13 cellular contexts compared by ENCODE assay signal in the genomic region with DNA sequence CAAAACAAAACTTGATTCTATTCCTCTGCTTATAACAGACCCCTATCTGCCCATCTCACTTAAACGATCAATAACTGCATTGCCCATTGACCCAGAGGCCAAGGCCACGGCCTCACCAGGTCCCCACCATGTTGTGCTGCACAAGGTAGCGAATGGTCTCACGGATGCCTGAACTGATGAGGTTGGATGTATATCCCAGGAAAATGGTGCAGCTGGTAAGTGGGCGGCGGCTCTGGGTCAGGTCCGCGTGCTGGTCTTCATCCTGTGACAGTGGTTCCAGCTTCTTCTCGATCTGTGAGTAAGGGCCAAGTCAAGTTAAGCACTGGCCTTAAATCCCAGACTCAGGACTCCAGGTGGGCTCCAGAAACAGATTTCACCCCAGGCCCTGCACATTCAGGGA. TPM values are rescaled to one million over a fixed set of nuclear protein-coding genes. Genes with fewer than 3 reads are reported as not detected.
DNase-seq lines count a peak whose midpoint lies in the region; ATAC-seq and TF ChIP-seq lines count a peak whose summit lies in the region.
"Had no signal": no experiment of that assay in that cellular context is flagged by ENCODE, and none has a peak within 500 bp of the region (broad histone marks: within the 10 kb centered on the region; RNA-seq: fewer than 3 reads in every experiment).

No MANE protein-coding gene starts in this region.

- H2AFZ ChIP-seq in GM23248 = no peak overlapping the region

- DNase-seq in GM23248 = no peak
- DNase-seq in activated CD8-positive, alpha-beta T cell treated with anti-CD3 and anti-CD28 coated beads, Interleukin-2, amount 10 ng/mL, durations not matched to agents 7 days and 5 days = no peak
- DNase-seq in mesothelial cell of epicardium (ENCODE audit: low spot score in 2 of 2, unreplicated experiment in 2 of 2) = no peak
- no peak for DNase-seq in stimulated activated naive CD4-positive, alpha-beta T cell treated with Interleukin-2 at 50 U/mL for 16 hours (lab: John Stamatoyannopoulos, UW)
- no peak for DNase-seq in CD1c-positive myeloid dendritic cell (ENCODE audit: extremely low spot score)
- no peak for DNase-seq in GM03348 (ENCODE audit: low spot score)
- DNase-seq: activated gamma-delta T cell, cerebellar nuclear complex, NCI-H1105 treated with DMSO at 0.1 percent for 48 hours, NCI-H446 treated with DMSO at 0.1 percent for 48 hours had no signal

- H3K9me2 ChIP-seq in GM23248 (ENCODE audit: insufficient read depth) = no peaks in the 10 kb centered on the region

- POLR2A ChIA-PET in activated CD8-positive, alpha-beta T cell treated with anti-CD3 and anti-CD28 coated beads, Interleukin-2, amount 10 ng/mL, durations not matched to agents 7 days and 5 days (lab: Charles Lee) = interaction anchor here (0.7 to 3.0 kb wide), 2 partner anchors 11 to 195 kb away, joined by 3 to 14 read pairs; a partner anchor contains a TSS

- ATAC-seq in activated CD8-positive, alpha-beta T cell treated with anti-CD3 and anti-CD28 coated beads, Interleukin-2, amount 10 ng/mL, durations not matched to agents 7 days and 5 days = no peak
- ATAC-seq in GM19351 (IDR thresholded peaks at IDR 0.05; ENCODE audit: unreplicated experiment) = no peak

- H3K36me3 ChIP-seq in BLaER1 treated with 17β-estradiol and CSF1 and Interleukin-3, amounts not matched to agents 10 nM and 100 nM = peaks cover 50 to 53% (median 53%) of the 10 kb centered on the region in 11 experiments
- H3K36me3 ChIP-seq in GM23248 (ENCODE audit: low read depth) = peaks cover 15% of the 10 kb centered on the region; the same call in 1 of the 2 replicates

- CTCF ChIA-PET in activated CD8-positive, alpha-beta T cell treated with anti-CD3 and anti-CD28 coated beads, Interleukin-2, amount 10 ng/mL, durations not matched to agents 7 days and 5 days (lab: Charles Lee) = interaction anchor here (0.9 to 1.7 kb wide), 4 partner anchors 41 to 116 kb away, joined by 3 to 6 read pairs (median 4); no protein-coding TSS in a partner anchor

- H3K4me1 Mint-ChIP-seq in activated CD8-positive, alpha-beta T cell treated with anti-CD3 and anti-CD28 coated beads, Interleukin-2, amount 10 ng/mL, durations not matched to agents 7 days and 5 days (ENCODE audit: low read depth) = peaks cover 24% of the 10 kb centered on the region
- H3K4me1 Mint-ChIP-seq in mesothelial cell of epicardium = peaks cover 6% of the 10 kb centered on the region

- no peaks in the 10 kb centered on the region for H3K27me3 ChIP-seq in BLaER1 treated with 17β-estradiol and CSF1 and Interleukin-3, amounts not matched to agents 10 nM and 100 nM
- no peaks in the 10 kb centered on the region for H3K27me3 ChIP-seq in GM23248 (replicated peaks; ENCODE audit: insufficient read depth)

- H3F3A ChIP-seq in GM23248 (ENCODE audit: insufficient read depth) = peaks cover 5% of the 10 kb centered on the region; the same call in 1 of the 2 replicates

- peaks cover 32 to 59% (median 49%) of the 10 kb centered on the region in 11 experiments; a peak in 21 of 22 replicates for H4K20me1 ChIP-seq in BLaER1 treated with 17β-estradiol and CSF1 and Interleukin-3, amounts not matched to agents 10 nM and 100 nM
- H4K20me1 ChIP-seq in GM23248 (ENCODE audit: insufficient read depth) = no peaks in the 10 kb centered on the region

- no peaks in the 10 kb centered on the region for H3K9me3 Mint-ChIP-seq in activated CD8-positive, alpha-beta T cell treated with anti-CD3 and anti-CD28 coated beads, Interleukin-2, amount 10 ng/mL, durations not matched to agents 7 days and 5 days (ENCODE audit: insufficient read depth)
- no peaks in the 10 kb centered on the region for H3K9me3 Mint-ChIP-seq in mesothelial cell of epicardium

- H3K27ac ChIP-seq in BLaER1 treated with 17β-estradiol and CSF1 and Interleukin-3, amounts not matched to agents 10 nM and 100 nM = peak overlapping the region in 4 of 11 experiments; percentile 98 to 100 (median 99); a peak in 4 of 22 replicates
- H3K27ac ChIP-seq in GM23248 = no peak overlapping the region

- H3K36me3 Mint-ChIP-seq in activated CD8-positive, alpha-beta T cell treated with anti-CD3 and anti-CD28 coated beads, Interleukin-2, amount 10 ng/mL, durations not matched to agents 7 days and 5 days (ENCODE audit: low read depth) = peaks cover 39% of the 10 kb centered on the region
- peaks cover 20% of the 10 kb centered on the region for H3K36me3 Mint-ChIP-seq in mesothelial cell of epicardium

- peak overlapping the region; percentile 94 for H3K4me3 Mint-ChIP-seq in activated CD8-positive, alpha-beta T cell treated with anti-CD3 and anti-CD28 coated beads, Interleukin-2, amount 10 ng/mL, durations not matched to agents 7 days and 5 days
- peak overlapping the region; percentile 26 for H3K4me3 Mint-ChIP-seq in mesothelial cell of epicardium

- in situ Hi-C loops in GM23248 (cut with MboI) = no loop called here

- H3K79me2 ChIP-seq in GM23248 (ENCODE audit: insufficient read depth) = peaks cover 16% of the 10 kb centered on the region

- no peaks in the 10 kb centered on the region for H3K27me3 Mint-ChIP-seq in activated CD8-positive, alpha-beta T cell treated with anti-CD3 and anti-CD28 coated beads, Interleukin-2, amount 10 ng/mL, durations not matched to agents 7 days and 5 days (ENCODE audit: low read depth)
- no peaks in the 10 kb centered on the region for H3K27me3 Mint-ChIP-seq in mesothelial cell of epicardium (ENCODE audit: low read depth)

- peak overlapping the region; percentile 67 to 89 (median 83) for H3K4me2 ChIP-seq in BLaER1 treated with 17β-estradiol and CSF1 and Interleukin-3, amounts not matched to agents 10 nM and 100 nM
- H3K4me2 ChIP-seq in GM23248 (ENCODE audit: unreplicated experiment) = no peak overlapping the region

- peaks cover 15 to 32% (median 25%) of the 10 kb centered on the region in 10 experiments for H3K4me1 ChIP-seq in BLaER1 treated with 17β-estradiol and CSF1 and Interleukin-3, amounts not matched to agents 10 nM and 100 nM
- no peaks in the 10 kb centered on the region for H3K4me1 ChIP-seq in GM23248 (ENCODE audit: insufficient read depth)

- peak overlapping the region in 10 of 11 experiments; percentile 97 to 100 (median 98); a peak in 18 of 22 replicates for H3K9ac ChIP-seq in BLaER1 treated with 17β-estradiol and CSF1 and Interleukin-3, amounts not matched to agents 10 nM and 100 nM
- no peak overlapping the region for H3K9ac ChIP-seq in GM23248

- H3K27ac Mint-ChIP-seq in activated CD8-positive, alpha-beta T cell treated with anti-CD3 and anti-CD28 coated beads, Interleukin-2, amount 10 ng/mL, durations not matched to agents 7 days and 5 days = peak overlapping the region; percentile 54
- H3K27ac Mint-ChIP-seq in mesothelial cell of epicardium = peak overlapping the region; percentile 9

- no peaks in the 10 kb centered on the region for H3K9me3 ChIP-seq in BLaER1 treated with 17β-estradiol and CSF1 and Interleukin-3, amounts not matched to agents 10 nM and 100 nM (replicated peaks in 1 of 11)
- H3K9me3 ChIP-seq in GM23248 (ENCODE audit: low read depth) = no peaks in the 10 kb centered on the region

- TF ChIP-seq CTCF in mesothelial cell of epicardium (IDR thresholded peaks at IDR 0.05; ENCODE audit: unreplicated experiment) = no peak

- peak overlapping the region in 9 of 10 experiments; percentile 75 to 96 (median 82); a peak in 15 of 20 replicates for H3K4me3 ChIP-seq in BLaER1 treated with 17β-estradiol and CSF1 and Interleukin-3, amounts not matched to agents 10 nM and 100 nM
- 0 out of 2 replicates have a peak overlapping the region, but pooled peaks have one; percentile 84 for H3K4me3 ChIP-seq in GM23248

- 97% methylated on average over 9 of the region's 9 CpGs for WGBS in GM23248 (ENCODE audit: low coverage in 1 of 2, low lambda C conversion rate in 2 of 2, missing lambda C conversion rate in 2 of 2), 2 experiments

RNA-seq across cellular contexts. Expression of a gene that starts 1.6 kb away (rescaled TPM):
- total RNA-seq in GM23248 (2014; rRNA removed; shearing (Covaris generic)) = 68.4 and 104 TPM in 2 replicates
- 50.9 and 56.0 TPM in 2 replicates for polyA plus RNA-seq in GM23248 (2016; fragmentation: Nextera tagmentation; extraction: Ambion mirVana)
- total RNA-seq in activated CD8-positive, alpha-beta T cell treated with anti-CD3 and anti-CD28 coated beads, Interleukin-2, amount 10 ng/mL, durations not matched to agents 7 days and 5 days = 100 to 1,000 TPM; 109 to 121 TPM
- 91.3 to 101 TPM (median 97.0 TPM) in 3 replicates for total RNA-seq in mesothelial cell of epicardium

RNA-seq across cellular contexts. Expression of a gene that starts 7.8 kb away (rescaled TPM):
- not detected in 2 replicates for total RNA-seq in GM23248 (2014; rRNA removed; shearing (Covaris generic))
- not detected in 2 replicates for polyA plus RNA-seq in GM23248 (2016; fragmentation: Nextera tagmentation; extraction: Ambion mirVana)
- total RNA-seq in activated CD8-positive, alpha-beta T cell treated with anti-CD3 and anti-CD28 coated beads, Interleukin-2, amount 10 ng/mL, durations not matched to agents 7 days and 5 days = not detected
- not detected in 3 replicates for total RNA-seq in mesothelial cell of epicardium
- total RNA-seq: subcutaneous adipose tissue had no signal

RNA-seq across cellular contexts. Expression of a gene that starts 13.4 kb away (rescaled TPM):
- 8.2 and 9.4 TPM in 2 replicates for total RNA-seq in GM23248 (2014; rRNA removed; shearing (Covaris generic))
- polyA plus RNA-seq in GM23248 (2016; fragmentation: Nextera tagmentation; extraction: Ambion mirVana) = 12.7 and 13.1 TPM in 2 replicates
- total RNA-seq in activated CD8-positive, alpha-beta T cell treated with anti-CD3 and anti-CD28 coated beads, Interleukin-2, amount 10 ng/mL, durations not matched to agents 7 days and 5 days = 10 to 100 TPM; 16.4 to 19.4 TPM
- total RNA-seq in mesothelial cell of epicardium = 12.5 to 14.6 TPM (median 13.6 TPM) in 3 replicates

RNA-seq across cellular contexts. Expression of a gene that starts 13.5 kb away (rescaled TPM):
- total RNA-seq in GM23248 (2014; rRNA removed; shearing (Covaris generic)) = 56.5 and 81.7 TPM in 2 replicates
- polyA plus RNA-seq in GM23248 (2016; fragmentation: Nextera tagmentation; extraction: Ambion mirVana) = 37.1 and 40.6 TPM in 2 replicates
- total RNA-seq in activated CD8-positive, alpha-beta T cell treated with anti-CD3 and anti-CD28 coated beads, Interleukin-2, amount 10 ng/mL, durations not matched to agents 7 days and 5 days = 100 to 1,000 TPM in 1 of 2 experiments, 10 to 100 TPM in 1; 95.5 to 102 TPM
- 105 to 109 TPM (median 107 TPM) in 3 replicates for total RNA-seq in mesothelial cell of epicardium

RNA-seq across cellular contexts. Expression of a gene that starts 16.4 kb away (rescaled TPM):
- total RNA-seq in GM23248 (2014; rRNA removed; shearing (Covaris generic)) = 13.8 and 22.3 TPM in 2 replicates
- 14.2 TPM in 2 replicates for polyA plus RNA-seq in GM23248 (2016; fragmentation: Nextera tagmentation; extraction: Ambion mirVana)
- total RNA-seq in activated CD8-positive, alpha-beta T cell treated with anti-CD3 and anti-CD28 coated beads, Interleukin-2, amount 10 ng/mL, durations not matched to agents 7 days and 5 days = 1 to 10 TPM; 6.0 to 6.1 TPM
- total RNA-seq in mesothelial cell of epicardium = 9.6 to 9.8 TPM (median 9.8 TPM) in 3 replicates
